In the genomic region with DNA sequence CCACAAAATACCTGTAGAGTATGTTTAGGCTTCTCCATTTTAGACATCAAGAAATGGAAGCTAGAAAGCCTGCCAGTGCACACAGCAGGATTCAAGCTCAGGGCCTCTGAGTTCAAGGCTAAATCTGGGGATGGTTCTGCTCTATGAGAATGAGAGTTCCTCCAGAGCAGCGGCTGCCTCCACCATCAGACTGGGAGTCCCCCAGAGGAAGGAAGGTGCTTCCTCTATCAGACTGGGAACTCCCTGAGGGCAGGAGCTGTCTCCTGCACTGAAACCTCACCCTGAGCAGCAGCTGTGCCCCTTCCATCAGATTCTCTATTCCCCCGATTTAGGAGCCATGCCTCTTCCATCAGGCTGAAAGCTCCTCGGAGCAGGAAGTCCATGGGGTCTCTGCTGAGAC, we compare ENCODE assay signal across 33 cellular contexts. TPM values are rescaled to one million over a fixed set of nuclear protein-coding genes. Genes with fewer than 3 reads are reported as not detected.
"Had no signal": no experiment of that assay in that cellular context is flagged by ENCODE, and none has a peak within 500 bp of the region (broad histone marks: within the 10 kb centered on the region; RNA-seq: fewer than 3 reads in every experiment).

No MANE protein-coding gene starts in this region.

- DNase-seq: naive thymus-derived CD4-positive, alpha-beta T cell; occipital lobe; ovary; spleen; stimulated activated CD4-positive, alpha-beta T cell treated with anti-CD3 and anti-CD28 coated beads, Interleukin-12 subunit alpha, Interleukin-12 subunit beta, amount 100 ng/mL, for 4 hours; stimulated activated CD4-positive, alpha-beta T cell treated with anti-CD3 and anti-CD28 coated beads, Interleukin-1b, Interleukin-23, amount 100 ng/mL, for 48 hours; stimulated activated CD4-positive, alpha-beta T cell treated with anti-CD3 and anti-CD28 coated beads, Interleukin-4, amount 100 ng/mL, for 1 hour; stimulated activated CD4-positive, alpha-beta T cell treated with anti-CD3 and anti-CD28 coated beads, Interleukin-4, amount 100 ng/mL, for 4 hours; stimulated activated CD8-positive, alpha-beta memory T cell treated with anti-CD3 and anti-CD28 coated beads, Interleukin-4, amount 100 ng/mL, for 48 hours; stimulated activated naive CD4-positive, alpha-beta T cell; stimulated activated naive CD8-positive, alpha-beta T cell treated with anti-CD3 and anti-CD28 coated beads, Interleukin-15, amount 100 ng/mL, for 72 hours; stimulated activated naive CD8-positive, alpha-beta T cell treated with anti-CD3 and anti-CD28 coated beads, Interleukin-15, Interleukin-2, amounts not matched to agents 100 U/mL and 50 U/mL, for 24 hours; substantia nigra; thyroid gland; trophoblast cell; upper lobe of left lung had no signal

- H3K27ac ChIP-seq: neural progenitor cell, ovary, parathyroid adenoma, psoas muscle, spleen, thoracic aorta, thyroid gland, upper lobe of left lung, vagina had no signal

- H3K9me3 Mint-ChIP-seq: stimulated activated memory B cell treated with anti-CD40 and anti-IgM and Interleukin-4, amounts not matched to agents 10 μg/mL and 1 μg/mL and 100 μg/mL, for 72 hours; stimulated activated naive CD8-positive, alpha-beta T cell treated with anti-CD3 and anti-CD28 coated beads, Interleukin-15, amount 100 ng/mL, for 72 hours had no signal

- ATAC-seq: naive thymus-derived CD4-positive, alpha-beta T cell; psoas muscle; right cardiac atrium; stimulated activated memory B cell treated with anti-CD40 and anti-IgM and Interleukin-4, amounts not matched to agents 10 μg/mL and 1 μg/mL and 100 μg/mL, for 72 hours; stimulated activated naive CD8-positive, alpha-beta T cell treated with anti-CD3 and anti-CD28 coated beads, Interleukin-15, amount 100 ng/mL, for 72 hours; stimulated activated naive CD8-positive, alpha-beta T cell treated with anti-CD3 and anti-CD28 coated beads, Interleukin-15, Interleukin-2, amounts not matched to agents 100 U/mL and 50 U/mL, for 24 hours had no signal

- H3K27ac Mint-ChIP-seq: naive thymus-derived CD4-positive, alpha-beta T cell; nephron; neural progenitor cell; progenitor cell of endocrine pancreas; stimulated activated memory B cell treated with anti-CD40 and anti-IgM and Interleukin-4, amounts not matched to agents 10 μg/mL and 1 μg/mL and 100 μg/mL, for 72 hours; stimulated activated naive CD8-positive, alpha-beta T cell treated with anti-CD3 and anti-CD28 coated beads, Interleukin-15, amount 100 ng/mL, for 72 hours had no signal

- H3K4me1 Mint-ChIP-seq: naive thymus-derived CD4-positive, alpha-beta T cell; neural progenitor cell; stimulated activated naive CD8-positive, alpha-beta T cell treated with anti-CD3 and anti-CD28 coated beads, Interleukin-15, amount 100 ng/mL, for 72 hours had no signal

- H3K27me3 ChIP-seq: neural progenitor cell, ovary, spleen, thyroid gland, tibial nerve, upper lobe of left lung, vagina had no signal

- H3K4me3 Mint-ChIP-seq: naive thymus-derived CD4-positive, alpha-beta T cell; nephron; neural progenitor cell; stimulated activated memory B cell treated with anti-CD40 and anti-IgM and Interleukin-4, amounts not matched to agents 10 μg/mL and 1 μg/mL and 100 μg/mL, for 72 hours; stimulated activated naive CD8-positive, alpha-beta T cell treated with anti-CD3 and anti-CD28 coated beads, Interleukin-15, amount 100 ng/mL, for 72 hours had no signal

- H3K36me3 ChIP-seq: neural progenitor cell, ovary, spleen, thoracic aorta, thyroid gland, tibial nerve, upper lobe of left lung, vagina had no signal

- H3K4me3 ChIP-seq: neural progenitor cell, ovary, psoas muscle, skin epidermis, smooth muscle cell, spleen, thoracic aorta, thyroid gland, tibial nerve, upper lobe of left lung, vagina had no signal

- H3K9me3 ChIP-seq: ovary, psoas muscle, spleen, thoracic aorta, thyroid gland, tibial nerve, upper lobe of left lung, vagina had no signal

- H3K36me3 Mint-ChIP-seq: naive thymus-derived CD4-positive, alpha-beta T cell; neural progenitor cell; stimulated activated memory B cell treated with anti-CD40 and anti-IgM and Interleukin-4, amounts not matched to agents 10 μg/mL and 1 μg/mL and 100 μg/mL, for 72 hours had no signal

- H3K4me1 ChIP-seq: neural progenitor cell, parathyroid adenoma, psoas muscle, spleen had no signal

RNA-seq across cellular contexts. Expression of gene PLA2G5, which starts 20.1 kb away (rescaled TPM):
- total RNA-seq: naive thymus-derived CD4-positive, alpha-beta T cell; progenitor cell of endocrine pancreas; renal cortical epithelial cell had no signal

RNA-seq across cellular contexts. Expression of gene PLA2G2D, which starts 29.2 kb away (rescaled TPM):
- total RNA-seq: naive thymus-derived CD4-positive, alpha-beta T cell; occipital lobe; osteoblast; progenitor cell of endocrine pancreas; psoas muscle; renal cortical epithelial cell; right cardiac atrium; sciatic nerve; smooth muscle cell; temporal lobe; thoracic aorta; thyroid gland; tibial nerve; ureter; vagina had no signal

RNA-seq across cellular contexts. Expression of gene PLA2G2F, which starts 49.0 kb away (rescaled TPM):
- total RNA-seq: naive thymus-derived CD4-positive, alpha-beta T cell; occipital lobe; osteoblast; progenitor cell of endocrine pancreas; psoas muscle; renal cortical epithelial cell; right cardiac atrium; sciatic nerve; spleen; temporal lobe; thoracic aorta; thyroid gland; tibial nerve; upper lobe of left lung; vagina had no signal
